In genomic region chr1:201191723-201192477, GRCh38 we compare ENCODE assay signal across 12 cellular contexts. TPM values are rescaled to one million over a fixed set of nuclear protein-coding genes. Genes with fewer than 3 reads are reported as not detected.
DNase-seq lines count a peak whose midpoint lies in the region; ATAC-seq, FAIRE-seq and TF ChIP-seq lines count a peak whose summit lies in the region.
"Had no signal": no experiment of that assay in that cellular context is flagged by ENCODE, and none has a peak within 500 bp of the region (broad histone marks: within the 10 kb centered on the region; RNA-seq: fewer than 3 reads in every experiment).

No MANE protein-coding gene starts in this region.

- no peaks in the 10 kb centered on the region for H4K20me1 ChIP-seq in astrocyte (ENCODE audit: insufficient read depth, low read length)
- H4K20me1 ChIP-seq in neural progenitor cell (ENCODE audit: low read depth): no peaks in the 10 kb centered on the region

- H3K36me3 ChIP-seq in A673 (ENCODE audit: insufficient read depth, low read length, poor library complexity, severe bottlenecking): no peaks in the 10 kb centered on the region
- H3K36me3 ChIP-seq in astrocyte (ENCODE audit: insufficient read depth, low read length): no peaks in the 10 kb centered on the region
- H3K36me3 ChIP-seq in neural progenitor cell: no peaks in the 10 kb centered on the region
- H3K36me3 ChIP-seq: heart right ventricle, right atrium auricular region had no signal

- H3K4me3 Mint-ChIP-seq in astrocyte (ENCODE audit: unreplicated experiment): no peak overlapping the region
- H3K4me3 Mint-ChIP-seq in neural progenitor cell: no peak overlapping the region
- no peak overlapping the region for H3K4me3 Mint-ChIP-seq in endothelial cell (ENCODE audit: unreplicated experiment)
- no peak overlapping the region for H3K4me3 Mint-ChIP-seq in WTC11

- H3K27ac ChIP-seq in A673 (ENCODE audit: low read depth, low read length, poor library complexity, severe bottlenecking) (no peak overlapping the region), astrocyte (ENCODE audit: low read depth, low read length) (peak overlapping the region; percentile 40), neural progenitor cell (peak overlapping the region; percentile 90)
- H3K27ac ChIP-seq: heart right ventricle, right atrium auricular region had no signal

- ATAC-seq in HG03442 (IDR thresholded peaks at IDR 0.05; ENCODE audit: unreplicated experiment): no peak
- ATAC-seq in WTC11: no peak

- H3K4me1 ChIP-seq in A673 (ENCODE audit: insufficient read depth, low read length, poor library complexity, severe bottlenecking): peaks cover 6% of the 10 kb centered on the region
- H3K4me1 ChIP-seq in astrocyte (ENCODE audit: insufficient read depth, low read length): peaks cover 14% of the 10 kb centered on the region
- peaks cover 25% of the 10 kb centered on the region for H3K4me1 ChIP-seq in neural progenitor cell
- H3K4me1 ChIP-seq: right atrium auricular region had no signal

- H3K27me3 ChIP-seq in A673 (replicated peaks; ENCODE audit: insufficient read depth, low read depth, low read length, poor library complexity) (no peaks in the 10 kb centered on the region), astrocyte (ENCODE audit: insufficient read depth, low read length) (no peaks in the 10 kb centered on the region), neural progenitor cell (no peaks in the 10 kb centered on the region)
- H3K27me3 ChIP-seq: right atrium auricular region had no signal

- intact Hi-C loops in A673 (cut with micrococcal nuclease; ENCODE audit: unreplicated experiment): no loop called here

- H3K9me3 ChIP-seq in A673 (ENCODE audit: low read depth, low read length, poor library complexity, severe bottlenecking): no peaks in the 10 kb centered on the region
- H3K9me3 ChIP-seq in astrocyte (ENCODE audit: insufficient read depth, low read depth, low read length): no peaks in the 10 kb centered on the region
- no peaks in the 10 kb centered on the region for H3K9me3 ChIP-seq in neural progenitor cell (ENCODE audit: low read depth)
- H3K9me3 ChIP-seq: heart right ventricle, right atrium auricular region had no signal

- H3K27me3 Mint-ChIP-seq in astrocyte (ENCODE audit: low read depth, unreplicated experiment): peaks cover 46% of the 10 kb centered on the region
- peaks cover 3% of the 10 kb centered on the region for H3K27me3 Mint-ChIP-seq in neural progenitor cell (ENCODE audit: insufficient read depth, low read depth)
- H3K27me3 Mint-ChIP-seq in endothelial cell (ENCODE audit: unreplicated experiment): peaks cover 1% of the 10 kb centered on the region
- H3K27me3 Mint-ChIP-seq in WTC11 (ENCODE audit: low read depth): peaks cover 6% of the 10 kb centered on the region

- peaks cover 11% of the 10 kb centered on the region for H3F3A ChIP-seq in neural progenitor cell (ENCODE audit: low read depth)

- H3K9ac ChIP-seq in astrocyte (ENCODE audit: low read length) (no peak overlapping the region), neural progenitor cell (no peak overlapping the region)

- H3K4me1 Mint-ChIP-seq in astrocyte (ENCODE audit: low read depth, unreplicated experiment) (peaks cover 5% of the 10 kb centered on the region), neural progenitor cell (peaks cover 7% of the 10 kb centered on the region), endothelial cell (ENCODE audit: unreplicated experiment) (no peaks in the 10 kb centered on the region), WTC11 (peaks cover 6% of the 10 kb centered on the region)

- DNase-seq in A673 (ENCODE audit: low spot score) (peak; percentile 30), HS-27A (ENCODE audit: low read depth) (peak; percentile 55), astrocyte (ENCODE audit: low read depth) (peak; percentile 88), neural progenitor cell (ENCODE audit: low spot score) (no peak), endothelial cell (ENCODE audit: low spot score) (no peak), NCI-H82 treated with DMSO at 0.1 percent for 48 hours (lab: John Stamatoyannopoulos, UW; ENCODE audit: unreplicated experiment) (no peak), WTC11 (ENCODE audit: low spot score) (no peak)
- DNase-seq: NCI-H146 had no signal

- FAIRE-seq in astrocyte (lab: Jason Lieb, UNC): peak; percentile 94
- FAIRE-seq: G401.6 had no signal

- H3K9me3 Mint-ChIP-seq in astrocyte (ENCODE audit: unreplicated experiment) (peaks cover 3% of the 10 kb centered on the region), neural progenitor cell (peaks cover 3% of the 10 kb centered on the region), endothelial cell (ENCODE audit: unreplicated experiment) (no peaks in the 10 kb centered on the region), WTC11 (no peaks in the 10 kb centered on the region)

- H2AFZ ChIP-seq in astrocyte (ENCODE audit: low read depth, low read length): peak overlapping the region; percentile 29
- no peak overlapping the region for H2AFZ ChIP-seq in neural progenitor cell (replicated peaks)

- H3K79me2 ChIP-seq in astrocyte (ENCODE audit: insufficient read depth, low read length) (no peaks in the 10 kb centered on the region), neural progenitor cell (ENCODE audit: low read depth) (no peaks in the 10 kb centered on the region)

- no peak for TF ChIP-seq CTCF in A673 (conservative IDR thresholded peaks at IDR 0.05; ENCODE audit: low read depth, low read length)
- no peak for TF ChIP-seq CTCF in astrocyte (IDR thresholded peaks at IDR 0.05; ENCODE audit: insufficient read depth, low read depth, low read length)
- TF ChIP-seq CTCF in neural progenitor cell (IDR thresholded peaks at IDR 0.05): no peak
- no peak for TF ChIP-seq CTCF in endothelial cell (IDR thresholded peaks at IDR 0.05; ENCODE audit: unreplicated experiment)
- no peak for TF ChIP-seq CTCF in WTC11 (IDR thresholded peaks at IDR 0.05)

- CTCF ChIA-PET in A673 (lab: Charles Lee): no interaction called here
- CTCF ChIA-PET in WTC11 (lab: Charles Lee): interaction anchor here (0.5 to 1.7 kb wide), 3 partner anchors 63 to 220 kb away, joined by 3 to 5 read pairs (median 4); no protein-coding TSS in a partner anchor

- H3K27ac Mint-ChIP-seq in astrocyte (ENCODE audit: unreplicated experiment) (no peak overlapping the region), neural progenitor cell (no peak overlapping the region), endothelial cell (ENCODE audit: unreplicated experiment) (no peak overlapping the region), WTC11 (no peak overlapping the region)

- H3K4me2 ChIP-seq in astrocyte (ENCODE audit: low read length) (peak overlapping the region; percentile 51), neural progenitor cell (peak overlapping the region; percentile 58)

- BruUV-seq in A673 (replicated peaks; lab: Mats Ljungman, UMichigan): no TSS peak

- H3K36me3 Mint-ChIP-seq in astrocyte (ENCODE audit: low read depth, unreplicated experiment) (no peaks in the 10 kb centered on the region), neural progenitor cell (no peaks in the 10 kb centered on the region), endothelial cell (ENCODE audit: low read depth, unreplicated experiment) (no peaks in the 10 kb centered on the region), WTC11 (no peaks in the 10 kb centered on the region)

- POLR2A ChIA-PET in A673 (lab: Charles Lee; ENCODE audit: low non-redundant PET): no interaction called here
- POLR2A ChIA-PET in WTC11 (lab: Charles Lee): no interaction called here

- H3K4me3 ChIP-seq in A673 (ENCODE audit: low read depth, low read length, poor library complexity, severe bottlenecking): no peak overlapping the region
- no peak overlapping the region for H3K4me3 ChIP-seq in astrocyte (ENCODE audit: insufficient read depth, low read depth, low read length)
- no peak overlapping the region for H3K4me3 ChIP-seq in neural progenitor cell
- H3K4me3 ChIP-seq: heart right ventricle, right atrium auricular region had no signal

TF ChIP-seq in WTC11, 78 proteins besides CTCF, POLR2A, EP300 and RAD21:
- TF ChIP-seq NFE2L1 (CRISPR knock-in tag; IDR thresholded peaks at IDR 0.05): no peak
- TF ChIP-seq USF2 (CRISPR knock-in tag; IDR thresholded peaks at IDR 0.05): no peak

RNA-seq across cellular contexts. Expression of gene IGFN1, which starts 1.3 kb away (rescaled TPM):
- total RNA-seq in A673 (2021) (1.0 and 1.2 TPM in 2 replicates), astrocyte (0.02 TPM in 1 of 2 replicates, not detected in the other), neural progenitor cell (ENCODE audit: low replicate concordance) (0.15 TPM in 1 of 2 replicates, not detected in the other), endothelial cell (ENCODE audit: unreplicated experiment) (not detected), WTC11 (2021) (0.11 TPM in 1 of 3 replicates, not detected in the others)
- total RNA-seq: right atrium auricular region had no signal

RNA-seq across cellular contexts. Expression of gene TMEM9, which starts 37.6 kb away (rescaled TPM):
- total RNA-seq in A673 (2021): 69.7 and 80.3 TPM in 2 replicates
- 87.8 and 88.1 TPM in 2 replicates for total RNA-seq in astrocyte
- 109 and 187 TPM in 2 replicates for total RNA-seq in neural progenitor cell (ENCODE audit: low replicate concordance)
- total RNA-seq in endothelial cell (ENCODE audit: unreplicated experiment): 78.7 TPM
- total RNA-seq in WTC11 (2021): 97.5 to 109 TPM (median 102 TPM) in 3 replicates

Comparison
In these comparisons a context has a peak if more than half of its experiments do, and no peak if none do; other contexts are left out.
1. DNase-seq: peak in A673 (single experiment), HS-27A (single experiment) and astrocyte (single experiment); none in neural progenitor cell (single experiment), endothelial cell (single experiment), NCI-H82 treated with DMSO at 0.1 percent for 48 hours (single experiment) and WTC11 (single experiment).